ENCODE assay signal across 1 cellular context in the genomic region with DNA sequence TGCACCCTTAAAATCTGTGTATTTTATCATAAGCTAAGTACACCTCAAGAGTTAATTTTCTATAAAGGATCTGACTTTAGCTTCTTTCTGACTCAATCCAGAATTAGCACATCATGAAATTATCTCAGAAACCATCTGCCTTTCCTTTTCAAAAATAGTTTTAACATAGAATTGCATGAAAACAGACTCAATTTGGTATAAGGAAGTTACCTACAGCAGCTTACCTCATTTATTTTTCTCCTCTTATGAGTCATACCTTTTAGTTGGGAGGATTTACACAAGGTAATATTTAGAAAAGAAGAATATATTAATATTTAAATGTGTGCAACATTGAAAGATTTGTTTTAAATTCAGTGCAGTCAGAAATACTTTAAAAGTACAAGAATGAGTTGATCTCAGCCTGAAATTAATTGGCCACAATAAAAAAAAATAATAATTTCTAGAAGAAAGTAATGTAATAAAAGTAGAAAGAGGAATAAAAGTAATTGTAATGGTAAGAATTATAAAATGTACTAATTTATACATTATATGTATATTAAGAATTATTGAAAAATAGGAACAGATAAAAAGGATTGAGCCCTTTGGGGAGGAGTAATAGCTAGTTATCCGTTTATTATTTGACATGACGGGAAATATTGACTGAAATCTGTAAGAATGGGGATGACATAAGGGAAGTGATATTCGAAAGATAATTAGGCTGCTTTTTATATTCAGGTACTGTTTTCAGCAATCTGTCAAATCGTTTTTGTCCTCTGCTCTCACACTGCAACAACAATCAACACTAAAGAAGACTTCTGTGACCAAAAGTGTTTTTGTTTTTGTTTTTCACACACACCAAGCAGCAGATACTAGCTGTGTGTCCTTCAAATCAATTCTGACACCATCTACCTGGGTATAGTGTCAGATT.
A peak's percentile ranks its signal among the peaks of the same experiment; 100 is the strongest.
TF ChIP-seq lines count a peak whose summit lies in the region.

No MANE protein-coding gene starts in this region.

TF ChIP-seq in GM12878, 131 proteins besides CTCF, POLR2A, EP300 and RAD21 (continued from another document and continues in another):
- peak; percentile 69 for TF ChIP-seq SKIL (IDR thresholded peaks at IDR 0.05; ENCODE audit: low read depth, poor library complexity, severe bottlenecking)
- no peak for TF ChIP-seq CHD4 (IDR thresholded peaks at IDR 0.05)
- TF ChIP-seq GATAD2B (conservative IDR thresholded peaks at IDR 0.05; ENCODE audit: low read depth) = no peak
- no peak for TF ChIP-seq MTA3 (IDR thresholded peaks at IDR 0.05; ENCODE audit: borderline replicate concordance, low read length)
- no peak for TF ChIP-seq SMARCA5 (IDR thresholded peaks at IDR 0.05)
- no peak for TF ChIP-seq RBBP5 (conservative IDR thresholded peaks at IDR 0.05)
- TF ChIP-seq CBX3 (IDR thresholded peaks at IDR 0.05; ENCODE audit: borderline replicate concordance, low read depth) = no peak
- no peak for TF ChIP-seq NFXL1 (IDR thresholded peaks at IDR 0.05; ENCODE audit: borderline replicate concordance)
- no peak for TF ChIP-seq TCF12 (IDR thresholded peaks at IDR 0.05; ENCODE audit: low read depth, low read length)
- no peak for TF ChIP-seq ZNF274 (IDR thresholded peaks at IDR 0.05; ENCODE audit: insufficient read depth, insufficient read length)
- no peak for TF ChIP-seq BHLHE40 (IDR thresholded peaks at IDR 0.05; ENCODE audit: borderline replicate concordance in 1 of 2, low read depth in 2 of 2, low read length in 1 of 2)
- TF ChIP-seq ATF3 (IDR thresholded peaks at IDR 0.05; ENCODE audit: borderline replicate concordance, extremely low read depth, low read depth, low read length) = no peak
- peak; percentile 99 for TF ChIP-seq JUNB (IDR thresholded peaks at IDR 0.05)
- no peak for TF ChIP-seq SMAD1 (IDR thresholded peaks at IDR 0.05; ENCODE audit: low read depth, partially characterized antibody)
- no peak for TF ChIP-seq YBX1 (IDR thresholded peaks at IDR 0.05)
- TF ChIP-seq NR2C1 (IDR thresholded peaks at IDR 0.05) = no peak
- TF ChIP-seq SIX5 (IDR thresholded peaks at IDR 0.05; ENCODE audit: low read depth, low read length, severe bottlenecking) = no peak
- no peak for TF ChIP-seq ZNF592 (IDR thresholded peaks at IDR 0.05)
- no peak for TF ChIP-seq ZSCAN29 (IDR thresholded peaks at IDR 0.05)
- TF ChIP-seq SUPT20H (IDR thresholded peaks at IDR 0.05; ENCODE audit: borderline replicate concordance, control insufficient read depth, low read depth, low read length) = no peak
- TF ChIP-seq TBL1XR1 (IDR thresholded peaks at IDR 0.05; ENCODE audit: low read depth, low read length) = peak; percentile 56; the same call in 1 of the 2 replicates
- peak in 1 of 2 experiments; percentile 80; a peak in 1 of 4 replicates for TF ChIP-seq ETV6 (conservative IDR thresholded peaks at IDR 0.05 in 1 of 2, IDR thresholded peaks at IDR 0.05 in 1 of 2; ENCODE audit: borderline replicate concordance in 1 of 2, low read depth in 1 of 2)
- no peak for TF ChIP-seq POLR2AphosphoS2 (IDR thresholded peaks at IDR 0.05; ENCODE audit: low read depth, low read length)
- TF ChIP-seq CEBPB (IDR thresholded peaks at IDR 0.05; ENCODE audit: borderline replicate concordance in 1 of 2, low read depth in 2 of 2, low read length in 2 of 2) = peak in 1 of 2 experiments; percentile 66; a peak in 1 of 4 replicates
- TF ChIP-seq, protein P1, sequence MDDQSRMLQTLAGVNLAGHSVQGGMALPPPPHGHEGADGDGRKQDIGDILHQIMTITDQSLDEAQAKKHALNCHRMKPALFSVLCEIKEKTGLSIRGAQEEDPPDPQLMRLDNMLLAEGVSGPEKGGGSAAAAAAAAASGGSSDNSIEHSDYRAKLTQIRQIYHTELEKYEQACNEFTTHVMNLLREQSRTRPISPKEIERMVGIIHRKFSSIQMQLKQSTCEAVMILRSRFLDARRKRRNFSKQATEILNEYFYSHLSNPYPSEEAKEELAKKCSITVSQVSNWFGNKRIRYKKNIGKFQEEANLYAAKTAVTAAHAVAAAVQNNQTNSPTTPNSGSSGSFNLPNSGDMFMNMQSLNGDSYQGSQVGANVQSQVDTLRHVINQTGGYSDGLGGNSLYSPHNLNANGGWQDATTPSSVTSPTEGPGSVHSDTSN (IDR thresholded peaks at IDR 0.05; ENCODE audit: insufficient replicate concordance, low read depth, low read length) = no peak
- peak; percentile 74 for TF ChIP-seq BCL11A (IDR thresholded peaks at IDR 0.05; ENCODE audit: low read depth, low read length)
- no peak for TF ChIP-seq TCF3 (IDR thresholded peaks at IDR 0.05; ENCODE audit: borderline replicate concordance, insufficient read depth, low read depth, low read length)
- TF ChIP-seq POU2F2 (IDR thresholded peaks at IDR 0.05; ENCODE audit: borderline replicate concordance, low read depth, low read length) = no peak
- no peak for TF ChIP-seq SMAD5 (IDR thresholded peaks at IDR 0.05; ENCODE audit: low read depth)
- no peak for TF ChIP-seq SP1 (IDR thresholded peaks at IDR 0.05; ENCODE audit: low read depth, low read length)
- TF ChIP-seq, protein P2, sequence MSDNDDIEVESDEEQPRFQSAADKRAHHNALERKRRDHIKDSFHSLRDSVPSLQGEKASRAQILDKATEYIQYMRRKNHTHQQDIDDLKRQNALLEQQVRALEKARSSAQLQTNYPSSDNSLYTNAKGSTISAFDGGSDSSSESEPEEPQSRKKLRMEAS (IDR thresholded peaks at IDR 0.05; ENCODE audit: low read depth, low read length) = no peak
- TF ChIP-seq ZBED1 (IDR thresholded peaks at IDR 0.05; ENCODE audit: borderline replicate concordance) = peak; percentile 87
- no peak for TF ChIP-seq BRCA1 (IDR thresholded peaks at IDR 0.05; ENCODE audit: low read depth, low read length)
- no peak for TF ChIP-seq RB1 (IDR thresholded peaks at IDR 0.05; ENCODE audit: borderline replicate concordance)
- TF ChIP-seq ZBTB4 (CRISPR knock-in tag; IDR thresholded peaks at IDR 0.05) = no peak
- TF ChIP-seq CREM (IDR thresholded peaks at IDR 0.05; ENCODE audit: low read depth) = peak; percentile 87
- no peak for TF ChIP-seq BMI1 (IDR thresholded peaks at IDR 0.05; ENCODE audit: borderline replicate concordance)
- peak in 1 of 2 experiments; percentile 51; a peak in 2 of 4 replicates for TF ChIP-seq IKZF2 (IDR thresholded peaks at IDR 0.05)
- no peak for TF ChIP-seq ZZZ3 (IDR thresholded peaks at IDR 0.05; ENCODE audit: control insufficient read depth, insufficient read length, low read depth)
- TF ChIP-seq NFYA (IDR thresholded peaks at IDR 0.05; ENCODE audit: borderline replicate concordance, low read depth, low read length) = no peak
- TF ChIP-seq HDAC2 (IDR thresholded peaks at IDR 0.05) = no peak
- TF ChIP-seq CHD2 (IDR thresholded peaks at IDR 0.05; ENCODE audit: borderline replicate concordance, low read depth, low read length) = no peak
- TF ChIP-seq, protein P3, sequence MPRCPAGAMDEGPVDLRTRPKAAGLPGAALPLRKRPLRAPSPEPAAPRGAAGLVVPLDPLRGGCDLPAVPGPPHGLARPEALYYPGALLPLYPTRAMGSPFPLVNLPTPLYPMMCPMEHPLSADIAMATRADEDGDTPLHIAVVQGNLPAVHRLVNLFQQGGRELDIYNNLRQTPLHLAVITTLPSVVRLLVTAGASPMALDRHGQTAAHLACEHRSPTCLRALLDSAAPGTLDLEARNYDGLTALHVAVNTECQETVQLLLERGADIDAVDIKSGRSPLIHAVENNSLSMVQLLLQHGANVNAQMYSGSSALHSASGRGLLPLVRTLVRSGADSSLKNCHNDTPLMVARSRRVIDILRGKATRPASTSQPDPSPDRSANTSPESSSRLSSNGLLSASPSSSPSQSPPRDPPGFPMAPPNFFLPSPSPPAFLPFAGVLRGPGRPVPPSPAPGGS (IDR thresholded peaks at IDR 0.05; ENCODE audit: borderline replicate concordance, insufficient read depth, low read depth, low read length, poor library complexity, severe bottlenecking) = peak; percentile 46
- no peak for TF ChIP-seq ASH2L (IDR thresholded peaks at IDR 0.05; ENCODE audit: borderline replicate concordance, low read depth)
- no peak for TF ChIP-seq USF1 (IDR thresholded peaks at IDR 0.05; ENCODE audit: borderline replicate concordance, extremely low read length, insufficient read depth, low read depth, low read length)
- TF ChIP-seq SMC3 (IDR thresholded peaks at IDR 0.05; ENCODE audit: borderline replicate concordance, low read length) = no peak
- no peak for TF ChIP-seq KLF5 (IDR thresholded peaks at IDR 0.05; ENCODE audit: partially characterized antibody)
